8 cellular contexts compared by ENCODE assay signal in the genomic region with DNA sequence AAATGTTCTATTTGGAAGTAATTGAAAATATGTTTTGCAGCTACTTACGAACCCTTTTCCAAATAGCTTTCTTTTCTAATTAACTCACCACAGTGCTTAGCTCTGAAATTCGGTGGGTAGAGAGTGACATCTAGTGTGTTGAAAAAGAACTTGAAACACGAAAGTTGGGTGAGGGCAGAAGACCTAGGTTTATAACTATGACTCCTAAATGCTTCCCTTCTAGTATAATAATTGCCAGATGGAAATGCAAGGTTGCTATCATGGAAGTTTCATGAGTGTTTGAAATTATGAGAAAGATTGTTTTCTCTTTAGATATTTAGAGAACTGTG.
DNase-seq lines count a peak whose midpoint lies in the region; ATAC-seq lines count a peak whose summit lies in the region.

No MANE protein-coding gene starts in this region.

- H3K4ac ChIP-seq in mesenchymal stem cell (ENCODE audit: low read depth in 1 of 2, low read length in 2 of 2) = no peak overlapping the region

- peak overlapping the region; percentile 38 for H3K9ac ChIP-seq in mesenchymal stem cell (ENCODE audit: low read length)

- peak; percentile 78 for ATAC-seq in HG02884 (IDR thresholded peaks at IDR 0.05; ENCODE audit: unreplicated experiment)
- ATAC-seq in HG03039 (IDR thresholded peaks at IDR 0.05; ENCODE audit: unreplicated experiment) = no peak
- ATAC-seq in HG02571 (IDR thresholded peaks at IDR 0.05; ENCODE audit: unreplicated experiment) = no peak

- H3K4me3 ChIP-seq in mesenchymal stem cell (ENCODE audit: insufficient read depth in 1 of 2, low read depth in 1 of 2, low read length in 2 of 2) = no peak overlapping the region

- no peak overlapping the region for H3K27ac ChIP-seq in mesenchymal stem cell (ENCODE audit: low read length, poor library complexity, severe bottlenecking)

- H2AFZ ChIP-seq in mesenchymal stem cell (ENCODE audit: low read depth, low read length) = no peak overlapping the region

- H3K4me1 ChIP-seq in mesenchymal stem cell (ENCODE audit: control insufficient read depth, insufficient read depth, low read depth, low read length) = no peaks in the 10 kb centered on the region

- no peaks in the 10 kb centered on the region for H3K79me1 ChIP-seq in mesenchymal stem cell (replicated peaks; ENCODE audit: low read length, poor library complexity, severe bottlenecking)

- no peaks in the 10 kb centered on the region for H3K36me3 ChIP-seq in mesenchymal stem cell (ENCODE audit: control insufficient read depth in 1 of 2, insufficient read depth in 2 of 2, low read depth in 1 of 2, low read length in 2 of 2)

- 8% methylated on average over 2 of the region's 3 CpGs for WGBS in mesenchymal stem cell

- H3K23ac ChIP-seq in mesenchymal stem cell (ENCODE audit: low read length in 2 of 2) = no peak overlapping the region

- no peak overlapping the region for H4K91ac ChIP-seq in mesenchymal stem cell (ENCODE audit: low read length)

- no peak overlapping the region for H3K18ac ChIP-seq in mesenchymal stem cell (ENCODE audit: low read depth in 1 of 2, low read length in 2 of 2)

- no peak overlapping the region for H4K8ac ChIP-seq in mesenchymal stem cell (ENCODE audit: low read length)

- no peak overlapping the region for H2BK15ac ChIP-seq in mesenchymal stem cell (ENCODE audit: low read depth, poor library complexity, severe bottlenecking)

- H2BK120ac ChIP-seq in mesenchymal stem cell (ENCODE audit: low read depth, low read length) = no peak overlapping the region

- H3K14ac ChIP-seq in mesenchymal stem cell (ENCODE audit: low read length in 2 of 2) = no peak overlapping the region

- H3K27me3 ChIP-seq in mesenchymal stem cell (ENCODE audit: control insufficient read depth in 1 of 2, insufficient read depth in 1 of 2, low read length in 2 of 2) = no peaks in the 10 kb centered on the region

- no peak overlapping the region for H2AK5ac ChIP-seq in mesenchymal stem cell (ENCODE audit: low read length, severe bottlenecking)

- no peak overlapping the region for H2BK12ac ChIP-seq in mesenchymal stem cell (ENCODE audit: low read length in 2 of 2)

- DNase-seq in NCI-H2227 (lab: John Stamatoyannopoulos, UW; ENCODE audit: unreplicated experiment) (peak; percentile 12), NCI-H2227 treated with DMSO at 0.1 percent for 48 hours (lab: John Stamatoyannopoulos, UW) (no peak), NCI-H82 treated with DMSO at 0.1 percent for 48 hours (lab: John Stamatoyannopoulos, UW; ENCODE audit: unreplicated experiment) (peak; percentile 47), dermis microvascular lymphatic vessel endothelial cell (ENCODE audit: low read depth in 2 of 2) (peak; percentile 52 to 60), mesenchymal stem cell (peak; percentile 64)

- H2BK5ac ChIP-seq in mesenchymal stem cell (ENCODE audit: low read depth, low read length, poor library complexity, severe bottlenecking) = no peak overlapping the region

- no peaks in the 10 kb centered on the region for H3K9me3 ChIP-seq in mesenchymal stem cell (ENCODE audit: control insufficient read depth, low read length)

- H3K4me2 ChIP-seq in mesenchymal stem cell (ENCODE audit: low read length, poor library complexity, severe bottlenecking) = no peak overlapping the region
